ENCODE assay signal across 8 cellular contexts in the genomic region with DNA sequence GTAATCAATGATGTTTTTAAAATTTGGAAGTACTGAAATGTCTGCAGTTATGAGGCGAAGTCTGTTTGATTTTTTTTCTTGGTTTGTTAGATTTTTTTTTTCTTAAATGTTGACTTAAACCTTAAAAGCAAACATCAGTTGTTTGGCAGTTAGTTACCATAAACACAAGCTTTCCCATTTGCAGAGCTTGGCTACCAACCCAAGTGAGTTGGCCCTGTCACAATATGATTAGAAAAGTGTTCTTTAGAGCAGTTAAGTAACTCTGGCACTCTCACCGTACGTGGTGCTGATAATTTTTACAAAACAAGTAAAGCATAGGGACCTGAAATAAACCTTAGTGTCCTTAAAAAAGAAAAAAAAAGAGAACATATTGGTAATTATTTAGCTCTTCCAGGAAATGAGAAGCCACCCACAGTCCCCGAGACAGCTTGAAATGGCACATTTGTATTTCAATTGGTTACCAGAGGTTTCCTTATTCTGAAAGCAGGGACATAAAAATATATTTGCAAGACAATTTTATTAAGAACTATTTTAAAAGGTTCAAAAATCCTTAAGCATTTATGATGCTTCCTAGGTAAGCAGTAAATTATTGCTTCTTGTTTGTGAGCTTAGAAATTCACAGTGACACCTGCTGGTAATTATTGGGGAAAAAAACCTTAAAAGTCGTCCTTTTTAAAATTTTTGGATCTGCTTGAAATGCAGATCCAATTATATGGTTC. TPM values are rescaled to one million over a fixed set of nuclear protein-coding genes. Genes with fewer than 3 reads are reported as not detected.
A peak's percentile ranks its signal among the peaks of the same experiment; 100 is the strongest.
DNase-seq lines count a peak whose midpoint lies in the region; ATAC-seq and TF ChIP-seq lines count a peak whose summit lies in the region.

No MANE protein-coding gene starts in this region.

- CTCF ChIA-PET in BJ (lab: Yijun Ruan, JAX): interaction anchor here (0.6 to 2.4 kb wide), 9 partner anchors 16 to 1934 kb away, joined by 3 to 12 read pairs (median 4); no protein-coding TSS in a partner anchor

- no peak for DNase-seq in BJ (ENCODE audit: low read depth)
- peak; percentile 24 for DNase-seq in Jurkat, Clone E6-1 (ENCODE audit: low read depth, low spot score)
- DNase-seq in astrocyte of the spinal cord (ENCODE audit: low read depth, low spot score): peak; percentile 56
- DNase-seq in right lobe of liver: peak in 2 of 3 donors; percentile 52 to 76
- DNase-seq in AG20443 (ENCODE audit: low spot score): no peak
- DNase-seq in omental fat pad (ENCODE audit: low spot score): no peak

- in situ Hi-C loops in astrocyte of the spinal cord (cut with HindIII; ENCODE audit: low sequenced_read_pairs): loop anchor here (25.0 kb wide), 1 partner anchor 416 kb away; no protein-coding TSS in a partner anchor

- POLR2A ChIA-PET in BJ (lab: Charles Lee): interaction anchor here (0.6 kb wide), 1 partner anchor 198 kb away, joined by 3 read pairs; no protein-coding TSS in a partner anchor

- H3K4me1 ChIP-seq in right lobe of liver: peaks cover 0 to 32% (median 4%) of the 10 kb centered on the region in 4 donors

- peaks cover 30% of the 10 kb centered on the region for H3K27me3 ChIP-seq in BJ (ENCODE audit: control insufficient read depth, insufficient read depth, low read length)
- no peaks in the 10 kb centered on the region for H3K27me3 ChIP-seq in right lobe of liver

- H3K9me3 ChIP-seq in right lobe of liver: no peaks in the 10 kb centered on the region

- TF ChIP-seq POLR2A in right lobe of liver (IDR thresholded peaks at IDR 0.05): no peak

- ATAC-seq in right lobe of liver: peak; percentile 9 to 59 (median 31)
- ATAC-seq in HG03354 (IDR thresholded peaks at IDR 0.05; ENCODE audit: poor library complexity, severe bottlenecking, unreplicated experiment): no peak
- ATAC-seq in omental fat pad (ENCODE audit: low FRiP score): no peak
- ATAC-seq in GM18498 (IDR thresholded peaks at IDR 0.05; ENCODE audit: unreplicated experiment): no peak

- intact Hi-C loops in right lobe of liver (cut with DNase I): no loop called here

- TF ChIP-seq CTCF in BJ (IDR thresholded peaks at IDR 0.05; ENCODE audit: insufficient read depth, low read depth, low read length): peak; percentile 28; the same call in 1 of the 2 replicates
- TF ChIP-seq CTCF in astrocyte of the spinal cord (IDR thresholded peaks at IDR 0.05; ENCODE audit: low read depth, low read length): peak; percentile 20
- TF ChIP-seq CTCF in right lobe of liver (IDR thresholded peaks at IDR 0.05): peak; percentile 41 to 62 (median 56)
- no peak for TF ChIP-seq CTCF in omental fat pad (IDR thresholded peaks at IDR 0.05)

- 24% methylated on average over 5 of the region's 5 CpGs for WGBS in right lobe of liver (ENCODE audit: insufficient coverage, low coverage, low lambda C conversion rate, missing lambda C conversion rate)

- peak overlapping the region; percentile 16 to 71 (median 67) for H3K27ac ChIP-seq in right lobe of liver

- H3K36me3 ChIP-seq in BJ (ENCODE audit: control insufficient read depth, insufficient read depth, low read length): no peaks in the 10 kb centered on the region
- H3K36me3 ChIP-seq in right lobe of liver: no peaks in the 10 kb centered on the region

- H3K4me3 ChIP-seq in BJ (ENCODE audit: low read depth, low read length): no peak overlapping the region
- H3K4me3 ChIP-seq in Jurkat, Clone E6-1 (ENCODE audit: low read length): no peak overlapping the region
- no peak overlapping the region for H3K4me3 ChIP-seq in astrocyte of the spinal cord (ENCODE audit: low read depth, low read length)
- H3K4me3 ChIP-seq in right lobe of liver: peak overlapping the region in 1 of 3 donors; percentile 23

RNA-seq across cellular contexts. Expression of gene HEY2, which starts 3.9 kb away (rescaled TPM):
- polyA plus RNA-seq in BJ (2011; rRNA removed): not detected in 2 replicates
- polyA minus RNA-seq in BJ (2011; rRNA and poly(A)+ RNA removed): not detected in 2 replicates
- 3.3 TPM for polyA plus RNA-seq in Jurkat, Clone E6-1 (2012; ENCODE audit: insufficient read depth, insufficient read length)
- total RNA-seq in right lobe of liver: 1 to 10 TPM in 3 of 6 experiments, under 1 TPM in 3; 0.74 to 2.6 (median 1.6) TPM
- 1 to 10 TPM in 3 of 4 donors, under 1 TPM in 1; 0.24 to 3.2 (median 1.5) TPM for total RNA-seq in omental fat pad

RNA-seq across cellular contexts. Expression of gene NCOA7, which starts 37.4 kb away (rescaled TPM):
- 27.2 and 29.7 TPM in 2 replicates for polyA plus RNA-seq in BJ (2011; rRNA removed)
- polyA minus RNA-seq in BJ (2011; rRNA and poly(A)+ RNA removed): 30.9 and 55.3 TPM in 2 replicates
- 9.5 TPM for polyA plus RNA-seq in Jurkat, Clone E6-1 (2012; ENCODE audit: insufficient read depth, insufficient read length)
- total RNA-seq in right lobe of liver (10 to 100 TPM; 11.4 to 71.8 (median 23.0) TPM), omental fat pad (100 to 1,000 TPM in 1 of 4 donors, 10 to 100 TPM in 3; 35.3 to 137 (median 53.1) TPM)

Comparison
In these comparisons a context has a peak if more than half of its experiments do, and no peak if none do; other contexts are left out.
1. DNase-seq: peak in Jurkat, Clone E6-1 (single experiment), astrocyte of the spinal cord (single experiment) and right lobe of liver (2 of 3); none in BJ (single experiment), AG20443 (single experiment) and omental fat pad (single experiment).
2. CTCF ChIP-seq: peak in BJ (single experiment), astrocyte of the spinal cord (single experiment) and right lobe of liver (4 of 4); none in omental fat pad (0 of 3).
3. ATAC-seq: peak in right lobe of liver (4 of 4); none in HG03354 (single experiment), omental fat pad (single experiment) and GM18498 (single experiment).